20 cellular contexts compared by ENCODE assay signal in genomic region chr22:38964306-38964705, GRCh38. TPM values are rescaled to one million over a fixed set of nuclear protein-coding genes. Genes with fewer than 3 reads are reported as not detected.
"Had no signal": no experiment of that assay in that cellular context is flagged by ENCODE, and none has a peak within 500 bp of the region (broad histone marks: within the 10 kb centered on the region; RNA-seq: fewer than 3 reads in every experiment).

No MANE protein-coding gene starts in this region.

- ATAC-seq: activated naive CD8-positive, alpha-beta T cell treated with anti-CD3 and anti-CD28 coated beads, Interleukin-2, amount 50 U/mL, for 24 hours; left ventricle myocardium superior; sciatic nerve; T-helper 17 cell had no signal

- DNase-seq: activated CD4-positive, alpha-beta T cell treated with anti-CD3 and anti-CD28 coated beads for 4 hours; activated CD4-positive, CD25-positive, alpha-beta regulatory T cell; activated gamma-delta T cell; activated naive CD4-positive, alpha-beta T cell treated with anti-CD3 and anti-CD28 coated beads, Interleukin-2, amount 50 U/mL, for 16 hours; activated naive CD8-positive, alpha-beta T cell treated with anti-CD3 and anti-CD28 coated beads, Interleukin-2, amount 50 U/mL, for 24 hours; activated T-cell treated with anti-CD3 and anti-CD28 coated beads, Interleukin-2, amount 50 U/mL, for 72 hours; effector memory CD4-positive, alpha-beta T cell; foreskin melanocyte; glutamatergic neuron; hippocampal formation; left ventricle myocardium superior; midbrain; nephron progenitor cell; stimulated activated CD4-positive, alpha-beta T cell treated with anti-CD3 and anti-CD28 coated beads, Interleukin-15, amount 100 ng/mL, for 24 hours; stimulated activated naive CD4-positive, alpha-beta T cell; T-helper 17 cell had no signal

RNA-seq across cellular contexts. Expression of gene APOBEC3A, which starts 6.9 kb away (rescaled TPM):
- total RNA-seq: chondrocyte, myocyte, renal cortical epithelial cell had no signal

RNA-seq across cellular contexts. Expression of gene APOBEC3D, which starts 56.6 kb away (rescaled TPM):
- total RNA-seq: myocyte had no signal
